Comparison of ENCODE assay signal across 11 cellular contexts in genomic region chrX:110026099-110026844, GRCh38. TPM values are rescaled to one million over a fixed set of nuclear protein-coding genes. Genes with fewer than 3 reads are reported as not detected.
DNase-seq lines count a peak whose midpoint lies in the region; ATAC-seq, FAIRE-seq and TF ChIP-seq lines count a peak whose summit lies in the region.
"Had no signal": no experiment of that assay in that cellular context is flagged by ENCODE, and none has a peak within 500 bp of the region (broad histone marks: within the 10 kb centered on the region; RNA-seq: fewer than 3 reads in every experiment).

No MANE protein-coding gene starts in this region.

- H2AFZ ChIP-seq in keratinocyte (ENCODE audit: control insufficient read depth, low read length) = peak overlapping the region; percentile 53

- peak overlapping the region; percentile 81 for H3K27ac ChIP-seq in keratinocyte (ENCODE audit: control insufficient read depth, insufficient read depth, low read length)
- H3K27ac ChIP-seq: adrenal gland had no signal

- DNase-seq in HT1080 (ENCODE audit: low read depth) = peak; percentile 77
- peak; percentile 28 for DNase-seq in astrocyte of the spinal cord (ENCODE audit: low read depth, low spot score)
- peak; percentile 44 for DNase-seq in keratinocyte (ENCODE audit: low read depth, low spot score)
- no peak for DNase-seq in stimulated activated effector memory CD8-positive, alpha-beta T cell treated with anti-CD3 and anti-CD28 coated beads, Interleukin-12 subunit alpha, Interleukin-12 subunit beta, amount 100 ng/mL, for 72 hours (ENCODE audit: low spot score in 2 of 2)
- DNase-seq in DMS79 (lab: John Stamatoyannopoulos, UW) = no peak
- DNase-seq in mesenteric fat pad (ENCODE audit: low spot score) = no peak
- no peak for DNase-seq in effector CD4-positive, alpha-beta T cell
- DNase-seq: adrenal gland had no signal

- H3K27ac Mint-ChIP-seq in stimulated activated effector memory CD8-positive, alpha-beta T cell treated with anti-CD3 and anti-CD28 coated beads, Interleukin-12 subunit alpha, Interleukin-12 subunit beta, amount 100 ng/mL, for 72 hours = peak overlapping the region; percentile 33
- H3K27ac Mint-ChIP-seq: IgD-negative memory B cell had no signal

- dilution Hi-C loops in keratinocyte (cut with MboI; ENCODE audit: extremely low pct_ligation_motif_present, low sequenced_read_pairs) = no loop called here

- no peaks in the 10 kb centered on the region for H3K9me3 ChIP-seq in keratinocyte (ENCODE audit: control insufficient read depth, low read depth, low read length)
- H3K9me3 ChIP-seq: adrenal gland had no signal

- peaks cover 3% of the 10 kb centered on the region for H3K9me1 ChIP-seq in keratinocyte (ENCODE audit: control insufficient read depth, extremely low read depth, insufficient read depth, low read length)

- ATAC-seq in stimulated activated effector memory CD8-positive, alpha-beta T cell treated with anti-CD3 and anti-CD28 coated beads, Interleukin-12 subunit alpha, Interleukin-12 subunit beta, amount 100 ng/mL, for 72 hours = no peak
- ATAC-seq in HG02759 (IDR thresholded peaks at IDR 0.05; ENCODE audit: unreplicated experiment) = no peak

- peaks cover 22% of the 10 kb centered on the region for H3K4me1 Mint-ChIP-seq in stimulated activated effector memory CD8-positive, alpha-beta T cell treated with anti-CD3 and anti-CD28 coated beads, Interleukin-12 subunit alpha, Interleukin-12 subunit beta, amount 100 ng/mL, for 72 hours

- no peaks in the 10 kb centered on the region for H3K36me3 ChIP-seq in keratinocyte (ENCODE audit: control insufficient read depth in 2 of 2, extremely low read depth in 1 of 2, insufficient read depth in 2 of 2, low read length in 2 of 2)
- H3K36me3 ChIP-seq: adrenal gland had no signal

- peaks cover 2% of the 10 kb centered on the region for H3K79me2 ChIP-seq in keratinocyte (ENCODE audit: control insufficient read depth, insufficient read depth, low read length)

- H3K4me3 Mint-ChIP-seq in stimulated activated effector memory CD8-positive, alpha-beta T cell treated with anti-CD3 and anti-CD28 coated beads, Interleukin-12 subunit alpha, Interleukin-12 subunit beta, amount 100 ng/mL, for 72 hours = no peak overlapping the region
- H3K4me3 Mint-ChIP-seq: IgD-negative memory B cell had no signal

- H3K36me3 Mint-ChIP-seq in stimulated activated effector memory CD8-positive, alpha-beta T cell treated with anti-CD3 and anti-CD28 coated beads, Interleukin-12 subunit alpha, Interleukin-12 subunit beta, amount 100 ng/mL, for 72 hours = no peaks in the 10 kb centered on the region
- H3K36me3 Mint-ChIP-seq: IgD-negative memory B cell had no signal

- TF ChIP-seq CTCF in astrocyte of the spinal cord (IDR thresholded peaks at IDR 0.05; ENCODE audit: low read depth, low read length) (no peak), keratinocyte (optimal IDR thresholded peaks at IDR 0.05 in 1 of 3, IDR thresholded peaks at IDR 0.05 in 1 of 3, conservative IDR thresholded peaks at IDR 0.05 in 1 of 3; ENCODE audit: extremely low read depth in 1 of 3, insufficient read depth in 2 of 3, low read length in 3 of 3) (no peak)

- in situ Hi-C loops in astrocyte of the spinal cord (cut with HindIII; ENCODE audit: low sequenced_read_pairs) = no loop called here

- no peaks in the 10 kb centered on the region for H3K9me3 Mint-ChIP-seq in stimulated activated effector memory CD8-positive, alpha-beta T cell treated with anti-CD3 and anti-CD28 coated beads, Interleukin-12 subunit alpha, Interleukin-12 subunit beta, amount 100 ng/mL, for 72 hours
- H3K9me3 Mint-ChIP-seq: IgD-negative memory B cell had no signal

- H4K20me1 ChIP-seq in keratinocyte (ENCODE audit: control insufficient read depth, extremely low read depth, insufficient read depth, low read length) = no peaks in the 10 kb centered on the region

- H3K4me1 ChIP-seq in keratinocyte (ENCODE audit: control insufficient read depth, extremely low read depth, insufficient read depth, low read length) = peaks cover 18% of the 10 kb centered on the region

- H3K9ac ChIP-seq in keratinocyte (ENCODE audit: control insufficient read depth, extremely low read depth, insufficient read depth, low read length) = peak overlapping the region; percentile 50

- H3K4me2 ChIP-seq in keratinocyte (ENCODE audit: control insufficient read depth, extremely low read depth, insufficient read depth, low read depth, low read length) = peak overlapping the region; percentile 63

- H3K4me3 ChIP-seq in astrocyte of the spinal cord (ENCODE audit: low read depth, low read length) (no peak overlapping the region), keratinocyte (ENCODE audit: control insufficient read depth in 2 of 3, extremely low read depth in 1 of 3, insufficient read depth in 2 of 3, low read depth in 1 of 3, low read length in 3 of 3) (no peak overlapping the region)
- H3K4me3 ChIP-seq: adrenal gland had no signal

- H3K27me3 ChIP-seq in keratinocyte (ENCODE audit: control insufficient read depth, extremely low read depth, insufficient read depth, low read length) = peaks cover 3% of the 10 kb centered on the region
- H3K27me3 ChIP-seq: adrenal gland had no signal

- FAIRE-seq in keratinocyte (lab: Jason Lieb, UNC) = peak; percentile 55
- FAIRE-seq: D721Med had no signal

RNA-seq across cellular contexts. Expression of gene TMEM164, which starts 23.4 kb away (rescaled TPM):
- 18.8 and 26.7 TPM in 2 replicates for total RNA-seq in HT1080 (2014; rRNA removed; shearing (Covaris generic))
- polyA plus RNA-seq in HT1080 (2015; cell fraction: cytosol; rRNA removed) = 17.6 and 20.2 TPM in 2 replicates
- 20.5 and 22.6 TPM in 2 replicates for polyA plus RNA-seq in HT1080 (2015; cell fraction: nucleus; rRNA removed)
- polyA plus RNA-seq in keratinocyte = 15.1 to 21.7 TPM (median 15.3 TPM) in 3 replicates
- 3.3 TPM for polyA plus RNA-seq in keratinocyte (2011; ENCODE audit: low read depth)
- polyA plus RNA-seq in keratinocyte (2011; cell fraction: cytosol; rRNA removed) = 15.8 and 17.1 TPM in 2 replicates
- polyA plus RNA-seq in keratinocyte (2011; cell fraction: nucleus; rRNA removed) = 27.3 and 28.8 TPM in 2 replicates
- 11.7 and 17.9 TPM in 2 replicates for polyA plus RNA-seq in keratinocyte (2012; ENCODE audit: low replicate concordance)
- 30.2 to 34.8 TPM (median 32.6 TPM) in 3 replicates for polyA minus RNA-seq in keratinocyte
- polyA minus RNA-seq in keratinocyte (2011; cell fraction: cytosol; rRNA and poly(A)+ RNA removed) = 21.9 TPM
- 18.9 and 29.3 TPM in 2 replicates for polyA minus RNA-seq in keratinocyte (2011; cell fraction: nucleus; rRNA and poly(A)+ RNA removed)
- total RNA-seq in mesenteric fat pad = 49.7 TPM

Comparison
In these comparisons a context has a peak if more than half of its experiments do, and no peak if none do; other contexts are left out.
1. DNase-seq: peak in HT1080 (single experiment), astrocyte of the spinal cord (single experiment) and keratinocyte (single experiment); none in stimulated activated effector memory CD8-positive, alpha-beta T cell treated with anti-CD3 and anti-CD28 coated beads, Interleukin-12 subunit alpha, Interleukin-12 subunit beta, amount 100 ng/mL, for 72 hours (0 of 2), DMS79 (single experiment), mesenteric fat pad (single experiment) and effector CD4-positive, alpha-beta T cell (single experiment).